8 cellular contexts compared by ENCODE assay signal in the genomic region with DNA sequence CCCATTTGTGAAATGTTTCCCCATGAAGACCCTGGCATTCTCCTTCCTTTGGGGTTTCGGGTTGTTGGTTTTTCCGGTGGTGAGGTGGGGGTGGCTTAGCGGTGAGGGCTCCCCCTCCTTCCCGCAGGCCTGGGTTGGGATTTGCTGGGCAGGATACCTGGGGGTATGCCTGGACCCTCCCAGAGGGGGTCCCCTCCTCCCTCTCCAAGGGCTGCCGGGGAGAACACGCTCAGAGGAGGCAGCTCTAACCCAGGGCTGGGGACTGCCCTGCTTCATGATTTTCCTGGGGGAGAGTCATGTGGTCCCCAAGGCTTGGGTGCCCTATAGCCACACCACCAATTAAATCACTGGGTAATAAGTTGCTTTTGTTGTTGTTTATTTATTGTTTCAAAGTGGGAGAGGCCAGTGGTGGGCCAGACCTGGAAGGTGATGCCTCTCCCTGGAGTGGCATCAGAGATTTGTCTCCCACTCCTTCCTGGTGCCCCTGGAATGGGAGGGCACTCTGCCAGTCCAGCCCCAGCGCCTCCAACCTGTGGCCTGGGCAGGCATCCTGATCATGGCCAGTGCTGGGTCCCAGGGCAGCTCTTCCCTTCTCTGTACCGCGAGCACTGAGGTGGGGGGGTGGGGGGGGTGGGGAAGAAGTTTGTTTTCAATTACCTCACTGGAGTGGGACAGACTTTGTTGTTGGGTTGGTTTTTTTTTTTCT. TPM values are rescaled to one million over a fixed set of nuclear protein-coding genes. Genes with fewer than 3 reads are reported as not detected.
DNase-seq lines count a peak whose midpoint lies in the region; ATAC-seq, FAIRE-seq and TF ChIP-seq lines count a peak whose summit lies in the region.

No MANE protein-coding gene starts in this region.

- H3K36me3 ChIP-seq in right atrium auricular region = no peaks in the 10 kb centered on the region
- no peaks in the 10 kb centered on the region for H3K36me3 ChIP-seq in K562 (ENCODE audit: control insufficient read depth, insufficient read depth, low read length)
- H3K36me3 ChIP-seq in mesenchymal stem cell (ENCODE audit: control insufficient read depth in 1 of 2, insufficient read depth in 2 of 2, low read depth in 1 of 2, low read length in 2 of 2) = peaks cover 0 to 11% of the 10 kb centered on the region in 2 experiments
- no peaks in the 10 kb centered on the region for H3K36me3 ChIP-seq in vagina

- H3K4me1 ChIP-seq in right atrium auricular region (peaks cover 0 to 44% of the 10 kb centered on the region in 2 donors), K562 (replicated peaks in 1 of 2; ENCODE audit: control insufficient read depth in 2 of 2, insufficient read depth in 2 of 2, low read length in 2 of 2) (peaks cover 65 to 84% of the 10 kb centered on the region in 2 experiments), mesenchymal stem cell (ENCODE audit: control insufficient read depth, insufficient read depth, low read depth, low read length) (peaks cover 65% of the 10 kb centered on the region), vagina (peaks cover 67% of the 10 kb centered on the region)

- DNase-seq in right atrium auricular region (ENCODE audit: low spot score) (no peak), left ventricle myocardium superior (no peak), K562 (ENCODE audit: extremely low read depth in 1 of 4, low spot score in 3 of 4) (no peak), mesenchymal stem cell (no peak), vagina (ENCODE audit: extremely low spot score in 2 of 2) (no peak), NCI-H1092 (lab: John Stamatoyannopoulos, UW) (no peak)
- no peak for DNase-seq in NK-92 treated with Interleukin-12 subunit alpha and Interleukin-12 subunit beta, amount 100 ng/mL, for 24 hours (lab: John Stamatoyannopoulos, UW)

- CTCF ChIA-PET in K562 (lab: Yijun Ruan, JAX; ENCODE audit: low intra/inter-chr PET ratio) = interaction anchor here (0.7 to 4.1 kb wide), 3 partner anchors 17 to 54 kb away, joined by 4 to 21 read pairs (median 5); a partner anchor contains a TSS

- H3K4me2 ChIP-seq in K562 (ENCODE audit: insufficient read depth, low read length) = peak overlapping the region; percentile 79
- peak overlapping the region; percentile 59 for H3K4me2 ChIP-seq in mesenchymal stem cell (ENCODE audit: low read length, poor library complexity, severe bottlenecking)

- H2BK120ac ChIP-seq in mesenchymal stem cell (ENCODE audit: low read depth, low read length) = peak overlapping the region; percentile 92

- H3K27me3 ChIP-seq in right atrium auricular region (no peaks in the 10 kb centered on the region), K562 (ENCODE audit: control insufficient read depth in 2 of 2, insufficient read depth in 2 of 2, low read length in 2 of 2) (no peaks in the 10 kb centered on the region), mesenchymal stem cell (ENCODE audit: control insufficient read depth in 1 of 2, insufficient read depth in 1 of 2, low read length in 2 of 2) (no peaks in the 10 kb centered on the region), vagina (no peaks in the 10 kb centered on the region)

- no peak for TF ChIP-seq EP300 in K562 (IDR thresholded peaks at IDR 0.05; ENCODE audit: low read length)

- peak overlapping the region; percentile 95 for H4K91ac ChIP-seq in mesenchymal stem cell (ENCODE audit: low read length)

- H4K8ac ChIP-seq in mesenchymal stem cell (ENCODE audit: low read length) = peak overlapping the region; percentile 98

- peak overlapping the region; percentile 87 for H2BK15ac ChIP-seq in mesenchymal stem cell (ENCODE audit: low read depth, poor library complexity, severe bottlenecking)

- H3K79me2 ChIP-seq in K562 (ENCODE audit: control insufficient read depth, insufficient read depth, low read length) = peaks cover 39% of the 10 kb centered on the region; the same call in 2 of the 3 replicates

- peak overlapping the region; percentile 89 to 98 for H2BK12ac ChIP-seq in mesenchymal stem cell (ENCODE audit: low read length in 2 of 2)

- H3K18ac ChIP-seq in mesenchymal stem cell (ENCODE audit: low read depth in 1 of 2, low read length in 2 of 2) = peak overlapping the region; percentile 88 to 96

- no peak for ATAC-seq in left ventricle myocardium superior
- no peak for ATAC-seq in K562
- ATAC-seq in HG02571 (IDR thresholded peaks at IDR 0.05; ENCODE audit: unreplicated experiment) = no peak

- peak overlapping the region; percentile 96 for H2BK5ac ChIP-seq in mesenchymal stem cell (ENCODE audit: low read depth, low read length, poor library complexity, severe bottlenecking)

- TSS peak; percentile 75 for BruUV-seq in K562 (replicated peaks; lab: Mats Ljungman, UMichigan)

- peak overlapping the region in 1 of 2 experiments; percentile 30 for H3K14ac ChIP-seq in mesenchymal stem cell (ENCODE audit: low read length in 2 of 2)

- intact Hi-C loops in left ventricle myocardium superior (cut with micrococcal nuclease) = no loop called here
- intact Hi-C loops in K562 (cut with micrococcal nuclease) = no loop called here
- intact Hi-C loops in vagina (cut with DNase I) = no loop called here

- H3K27ac ChIP-seq in right atrium auricular region = peak overlapping the region; percentile 89 to 93
- H3K27ac ChIP-seq in K562 (ENCODE audit: extremely low read depth, low read depth, low read length) = peak overlapping the region; percentile 95
- peak overlapping the region; percentile 99 for H3K27ac ChIP-seq in mesenchymal stem cell (ENCODE audit: low read length, poor library complexity, severe bottlenecking)
- peak overlapping the region; percentile 98 for H3K27ac ChIP-seq in vagina

- H2AFZ ChIP-seq in K562 (ENCODE audit: low read depth, low read length) (peak overlapping the region; percentile 73), mesenchymal stem cell (ENCODE audit: low read depth, low read length) (no peak overlapping the region)

- H3K9me3 ChIP-seq in right atrium auricular region (no peaks in the 10 kb centered on the region), K562 (replicated peaks; ENCODE audit: control insufficient read depth, insufficient read depth, low read depth, low read length) (no peaks in the 10 kb centered on the region), mesenchymal stem cell (ENCODE audit: control insufficient read depth, low read length) (no peaks in the 10 kb centered on the region), vagina (no peaks in the 10 kb centered on the region)

- peaks cover 7% of the 10 kb centered on the region for H3K79me1 ChIP-seq in mesenchymal stem cell (replicated peaks; ENCODE audit: low read length, poor library complexity, severe bottlenecking)

- H3K9ac ChIP-seq in K562 (ENCODE audit: insufficient read depth in 1 of 2, low read depth in 2 of 2, low read length in 2 of 2) (peak overlapping the region; percentile 90 to 95), mesenchymal stem cell (ENCODE audit: low read length) (peak overlapping the region; percentile 91)

- TF ChIP-seq RAD21 in K562 (CRISPR knock-in tag; conservative IDR thresholded peaks at IDR 0.05 in 1 of 2, IDR thresholded peaks at IDR 0.05 in 1 of 2) = no peak

- H3K4me3 ChIP-seq in right atrium auricular region (peak overlapping the region in 1 of 2 donors; percentile 77), K562 (peak overlapping the region; percentile 96), mesenchymal stem cell (ENCODE audit: insufficient read depth in 1 of 2, low read depth in 1 of 2, low read length in 2 of 2) (peak overlapping the region in 1 of 2 experiments; percentile 81), vagina (peak overlapping the region; percentile 63 to 81)

- H3K9me1 ChIP-seq in K562 (ENCODE audit: control insufficient read depth, insufficient read depth, low read length) = no peaks in the 10 kb centered on the region

- H2AK5ac ChIP-seq in mesenchymal stem cell (ENCODE audit: low read length, severe bottlenecking) = peak overlapping the region; percentile 95

- POLR2A ChIA-PET in K562 (lab: Yijun Ruan, JAX) = interaction anchor here (0.5 to 2.3 kb wide), 6 partner anchors 12 to 128 kb away, joined by 3 to 11 read pairs (median 4); a partner anchor contains a TSS

- peak overlapping the region; percentile 91 to 96 for H3K4ac ChIP-seq in mesenchymal stem cell (ENCODE audit: low read depth in 1 of 2, low read length in 2 of 2)

- WGBS in K562 (ENCODE audit: insufficient coverage, low coverage, missing lambda C conversion rate) = 14% methylated on average over 8 of the region's 9 CpGs
- WGBS in mesenchymal stem cell = 29% methylated on average over 5 of the region's 9 CpGs

- no peak overlapping the region for H3K23ac ChIP-seq in mesenchymal stem cell (ENCODE audit: low read length in 2 of 2)

- FAIRE-seq in K562 (lab: Jason Lieb, UNC) = no peak

- TF ChIP-seq POLR2A in K562 (conservative IDR thresholded peaks at IDR 0.05) (no peak), vagina (IDR thresholded peaks at IDR 0.05) (no peak)

- in situ Hi-C loops in K562 (cut with MboI) = no loop called here

- H4K20me1 ChIP-seq in K562 (replicated peaks; ENCODE audit: control insufficient read depth, insufficient read depth, low read length) = no peaks in the 10 kb centered on the region

- TF ChIP-seq CTCF in right atrium auricular region (IDR thresholded peaks at IDR 0.05) = no peak
- no peak for TF ChIP-seq CTCF in K562 (IDR thresholded peaks at IDR 0.05 in 2 of 3, conservative IDR thresholded peaks at IDR 0.05 in 1 of 3; ENCODE audit: insufficient read depth in 2 of 3, low read depth in 1 of 3, low read length in 3 of 3)
- TF ChIP-seq CTCF in vagina (IDR thresholded peaks at IDR 0.05) = no peak

RNA-seq across cellular contexts. Expression of a gene that starts 1.3 kb away (rescaled TPM):
- total RNA-seq in right atrium auricular region (10 to 100 TPM in 1 of 2 donors, 1 to 10 TPM in 1; 2.7 to 18.0 TPM), left ventricle myocardium superior (0.89 TPM), K562 (2014; rRNA removed) (2.4 and 3.2 TPM in 2 replicates), K562 (2014; rRNA removed; fragmentation: Illumina TruSeq; extraction: Trizol) (1.1 and 1.2 TPM in 2 replicates), K562 (2015; rRNA removed; fragmentation: Illumina TruSeq; extraction: Trizol) (1.9 and 2.0 TPM in 2 replicates), K562 (2021) (3.6 and 4.3 TPM in 2 replicates), vagina (20.6 TPM)
- total RNA-seq in K562 (2011; cell fraction: chromatin; rRNA removed; ENCODE audit: low replicate concordance) = 4.3 and 8.4 TPM in 2 replicates
- total RNA-seq in K562 (2011; cell fraction: nucleolus; rRNA removed) = 3.4 and 5.3 TPM in 2 replicates
- total RNA-seq in K562 (2011; cell fraction: nucleoplasm; rRNA removed) = 3.7 and 8.0 TPM in 2 replicates
- polyA plus RNA-seq in K562 (2011; rRNA removed) (3.0 and 4.1 TPM in 2 replicates), K562 (2014; fragmentation: Illumina TruSeq; extraction: Trizol) (3.1 and 3.6 TPM in 2 replicates), K562 (2014; fragmentation: Nextera tagmentation; extraction: Ambion mirVana) (under 1 TPM; 0.49 to 0.80 TPM), K562 (2014; rRNA removed) (3.8 and 5.8 TPM in 2 replicates)
- polyA plus RNA-seq in K562 (2011; cell fraction: cytosol; rRNA removed) = 5.7 and 8.8 TPM in 2 replicates
- 9.3 and 20.8 TPM in 2 replicates for polyA plus RNA-seq in K562 (2011; cell fraction: nucleus; rRNA removed)
- polyA plus RNA-seq in K562 (2012) = 2.9 and 5.3 TPM in 2 replicates
- 0.78 and 2.1 TPM in 2 replicates for polyA minus RNA-seq in K562 (2011; rRNA and poly(A)+ RNA removed)
- 2.4 and 4.2 TPM in 2 replicates for polyA minus RNA-seq in K562 (2011; cell fraction: cytosol; rRNA and poly(A)+ RNA removed)
- polyA minus RNA-seq in K562 (2011; cell fraction: nucleus; rRNA and poly(A)+ RNA removed) = 1.7 and 1.8 TPM in 2 replicates
- polyA plus RNA-seq in mesenchymal stem cell (2013, experiment 1 of 2) = 5.7 TPM
- polyA plus RNA-seq in mesenchymal stem cell (2013, experiment 2 of 2) = 5.8 TPM

RNA-seq across cellular contexts. Expression of a gene that starts 17.1 kb away (rescaled TPM):
- total RNA-seq in right atrium auricular region (1 to 10 TPM; 6.2 to 6.5 TPM), left ventricle myocardium superior (5.8 TPM), K562 (2014; rRNA removed) (17.1 and 25.1 TPM in 2 replicates), K562 (2014; rRNA removed; fragmentation: Illumina TruSeq; extraction: Trizol) (5.7 and 6.7 TPM in 2 replicates), K562 (2015; rRNA removed; fragmentation: Illumina TruSeq; extraction: Trizol) (15.3 and 16.1 TPM in 2 replicates), K562 (2021) (33.3 and 41.2 TPM in 2 replicates), vagina (20.6 TPM)
- 59.7 and 169 TPM in 2 replicates for total RNA-seq in K562 (2011; cell fraction: chromatin; rRNA removed; ENCODE audit: low replicate concordance)
- total RNA-seq in K562 (2011; cell fraction: nucleolus; rRNA removed) = 116 and 126 TPM in 2 replicates
- total RNA-seq in K562 (2011; cell fraction: nucleoplasm; rRNA removed) = 63.0 and 77.4 TPM in 2 replicates
- polyA plus RNA-seq in K562 (2011; rRNA removed) (16.0 and 30.7 TPM in 2 replicates), K562 (2014; fragmentation: Illumina TruSeq; extraction: Trizol) (27.3 and 29.2 TPM in 2 replicates), K562 (2014; fragmentation: Nextera tagmentation; extraction: Ambion mirVana) (1 to 10 TPM; 1.4 to 1.5 TPM), K562 (2014; rRNA removed) (35.9 and 39.7 TPM in 2 replicates)
- polyA plus RNA-seq in K562 (2011; cell fraction: cytosol; rRNA removed) = 23.8 and 34.6 TPM in 2 replicates
- polyA plus RNA-seq in K562 (2011; cell fraction: nucleus; rRNA removed) = 98.1 and 127 TPM in 2 replicates
- 33.0 and 38.6 TPM in 2 replicates for polyA plus RNA-seq in K562 (2012)
- 5.2 and 7.3 TPM in 2 replicates for polyA minus RNA-seq in K562 (2011; rRNA and poly(A)+ RNA removed)
- 15.1 and 20.2 TPM in 2 replicates for polyA minus RNA-seq in K562 (2011; cell fraction: cytosol; rRNA and poly(A)+ RNA removed)
- polyA minus RNA-seq in K562 (2011; cell fraction: nucleus; rRNA and poly(A)+ RNA removed) = 22.5 and 24.4 TPM in 2 replicates
- polyA plus RNA-seq in mesenchymal stem cell (2013, experiment 1 of 2) = 8.5 TPM
- polyA plus RNA-seq in mesenchymal stem cell (2013, experiment 2 of 2) = 7.7 TPM

RNA-seq across cellular contexts. Expression of a gene that starts 21.4 kb away (rescaled TPM):
- total RNA-seq in right atrium auricular region (100 to 1,000 TPM; 115 to 136 TPM), left ventricle myocardium superior (40.3 TPM), K562 (2014; rRNA removed) (53.6 and 56.2 TPM in 2 replicates), K562 (2014; rRNA removed; fragmentation: Illumina TruSeq; extraction: Trizol) (8.3 and 9.9 TPM in 2 replicates), K562 (2015; rRNA removed; fragmentation: Illumina TruSeq; extraction: Trizol) (18.3 and 18.7 TPM in 2 replicates), K562 (2021) (32.7 and 42.1 TPM in 2 replicates), vagina (80.0 TPM)
- total RNA-seq in K562 (2011; cell fraction: chromatin; rRNA removed; ENCODE audit: low replicate concordance) = 26.2 and 67.4 TPM in 2 replicates
- total RNA-seq in K562 (2011; cell fraction: nucleolus; rRNA removed) = 64.6 and 81.5 TPM in 2 replicates
- 46.1 and 55.9 TPM in 2 replicates for total RNA-seq in K562 (2011; cell fraction: nucleoplasm; rRNA removed)
- polyA plus RNA-seq in K562 (2011; rRNA removed) (39.4 and 42.2 TPM in 2 replicates), K562 (2014; fragmentation: Illumina TruSeq; extraction: Trizol) (10.6 and 25.7 TPM in 2 replicates), K562 (2014; fragmentation: Nextera tagmentation; extraction: Ambion mirVana) (1 to 10 TPM; 5.8 to 6.1 TPM), K562 (2014; rRNA removed) (64.5 and 69.7 TPM in 2 replicates)
- 73.0 and 175 TPM in 2 replicates for polyA plus RNA-seq in K562 (2011; cell fraction: cytosol; rRNA removed)
- polyA plus RNA-seq in K562 (2011; cell fraction: nucleus; rRNA removed) = 55.9 and 110 TPM in 2 replicates
- polyA plus RNA-seq in K562 (2012) = 66.3 and 137 TPM in 2 replicates
- polyA minus RNA-seq in K562 (2011; rRNA and poly(A)+ RNA removed) = 6.7 and 10.2 TPM in 2 replicates
- 21.3 and 21.8 TPM in 2 replicates for polyA minus RNA-seq in K562 (2011; cell fraction: cytosol; rRNA and poly(A)+ RNA removed)
- polyA minus RNA-seq in K562 (2011; cell fraction: nucleus; rRNA and poly(A)+ RNA removed) = 27.2 and 29.6 TPM in 2 replicates
- polyA plus RNA-seq in mesenchymal stem cell (2013, experiment 1 of 2) = 117 TPM
- polyA plus RNA-seq in mesenchymal stem cell (2013, experiment 2 of 2) = 117 TPM

RNA-seq across cellular contexts. Expression of a gene that starts 26.9 kb away (rescaled TPM):
- total RNA-seq in right atrium auricular region (100 to 1,000 TPM in 1 of 2 donors, 10 to 100 TPM in 1; 97.8 to 112 TPM), left ventricle myocardium superior (106 TPM), K562 (2014; rRNA removed) (228 and 302 TPM in 2 replicates), K562 (2014; rRNA removed; fragmentation: Illumina TruSeq; extraction: Trizol) (104 and 122 TPM in 2 replicates), K562 (2015; rRNA removed; fragmentation: Illumina TruSeq; extraction: Trizol) (188 and 200 TPM in 2 replicates), K562 (2021) (235 and 242 TPM in 2 replicates), vagina (102 TPM)
- total RNA-seq in K562 (2011; cell fraction: chromatin; rRNA removed; ENCODE audit: low replicate concordance) = 37.0 and 127 TPM in 2 replicates
- total RNA-seq in K562 (2011; cell fraction: nucleolus; rRNA removed) = 133 and 148 TPM in 2 replicates
- total RNA-seq in K562 (2011; cell fraction: nucleoplasm; rRNA removed) = 56.8 and 75.5 TPM in 2 replicates
- polyA plus RNA-seq in K562 (2011; rRNA removed) (167 and 176 TPM in 2 replicates), K562 (2014; fragmentation: Illumina TruSeq; extraction: Trizol) (205 and 253 TPM in 2 replicates), K562 (2014; fragmentation: Nextera tagmentation; extraction: Ambion mirVana) (10 to 100 TPM; 18.2 to 51.4 TPM), K562 (2014; rRNA removed) (191 and 208 TPM in 2 replicates)
- polyA plus RNA-seq in K562 (2011; cell fraction: cytosol; rRNA removed) = 324 and 501 TPM in 2 replicates
- polyA plus RNA-seq in K562 (2011; cell fraction: nucleus; rRNA removed) = 128 and 201 TPM in 2 replicates
- 225 and 287 TPM in 2 replicates for polyA plus RNA-seq in K562 (2012)
- polyA minus RNA-seq in K562 (2011; rRNA and poly(A)+ RNA removed) = 80.8 and 116 TPM in 2 replicates
- 120 and 127 TPM in 2 replicates for polyA minus RNA-seq in K562 (2011; cell fraction: cytosol; rRNA and poly(A)+ RNA removed)
- 44.8 and 70.1 TPM in 2 replicates for polyA minus RNA-seq in K562 (2011; cell fraction: nucleus; rRNA and poly(A)+ RNA removed)
- polyA plus RNA-seq in mesenchymal stem cell (2013, experiment 1 of 2) = 157 TPM
- polyA plus RNA-seq in mesenchymal stem cell (2013, experiment 2 of 2) = 161 TPM

RNA-seq across cellular contexts. Expression of a gene that starts 29.2 kb away (rescaled TPM):
- total RNA-seq in right atrium auricular region (1 to 10 TPM in 1 of 2 donors, under 1 TPM in 1; 0.33 to 1.4 TPM), left ventricle myocardium superior (0.87 TPM), K562 (2014; rRNA removed) (0.68 and 1.1 TPM in 2 replicates), K562 (2014; rRNA removed; fragmentation: Illumina TruSeq; extraction: Trizol) (0.22 and 0.26 TPM in 2 replicates), K562 (2015; rRNA removed; fragmentation: Illumina TruSeq; extraction: Trizol) (0.90 and 1.1 TPM in 2 replicates), K562 (2021) (1.2 and 1.5 TPM in 2 replicates), vagina (6.6 TPM)
- total RNA-seq in K562 (2011; cell fraction: chromatin; rRNA removed; ENCODE audit: low replicate concordance) = 0.39 and 3.0 TPM in 2 replicates
- 1.8 and 3.3 TPM in 2 replicates for total RNA-seq in K562 (2011; cell fraction: nucleolus; rRNA removed)
- 0.81 and 1.9 TPM in 2 replicates for total RNA-seq in K562 (2011; cell fraction: nucleoplasm; rRNA removed)
- polyA plus RNA-seq in K562 (2011; rRNA removed) (0.95 and 1.1 TPM in 2 replicates), K562 (2014; fragmentation: Illumina TruSeq; extraction: Trizol) (0.16 and 0.71 TPM in 2 replicates), K562 (2014; fragmentation: Nextera tagmentation; extraction: Ambion mirVana) (not detected), K562 (2014; rRNA removed) (0.93 and 1.7 TPM in 2 replicates)
- polyA plus RNA-seq in K562 (2011; cell fraction: cytosol; rRNA removed) = 1.1 and 2.0 TPM in 2 replicates
- 8.2 and 12.2 TPM in 2 replicates for polyA plus RNA-seq in K562 (2011; cell fraction: nucleus; rRNA removed)
- 1.2 and 2.3 TPM in 2 replicates for polyA plus RNA-seq in K562 (2012)
- 0.27 and 0.53 TPM in 2 replicates for polyA minus RNA-seq in K562 (2011; rRNA and poly(A)+ RNA removed)
- not detected in 2 replicates for polyA minus RNA-seq in K562 (2011; cell fraction: cytosol; rRNA and poly(A)+ RNA removed)
- polyA minus RNA-seq in K562 (2011; cell fraction: nucleus; rRNA and poly(A)+ RNA removed) = 1.8 and 2.3 TPM in 2 replicates
- not detected for polyA plus RNA-seq in mesenchymal stem cell (2013, experiment 1 of 2)
- polyA plus RNA-seq in mesenchymal stem cell (2013, experiment 2 of 2) = not detected
